Comparison of ENCODE assay signal across 1 cellular context in genomic region chr12:52187640-52188039, GRCh38.
TF ChIP-seq lines count a peak whose summit lies in the region.

No MANE protein-coding gene starts in this region.

TF ChIP-seq in SK-N-SH treated with all-trans-retinoic acid at 6 μM for 48 hours, 23 proteins besides CTCF, POLR2A, EP300 and RAD21 (continued from another document):
- no peak for TF ChIP-seq PATZ1 (CRISPR knock-in tag; IDR thresholded peaks at IDR 0.05; ENCODE audit: borderline replicate concordance)
- no peak for TF ChIP-seq ZC3H10 (CRISPR knock-in tag; IDR thresholded peaks at IDR 0.05)
- no peak for TF ChIP-seq ZFP3 (CRISPR knock-in tag; IDR thresholded peaks at IDR 0.05)
- TF ChIP-seq GLIS3 (CRISPR knock-in tag; IDR thresholded peaks at IDR 0.05), result no peak
TF ChIP-seq in SK-N-SH treated with all-trans-retinoic acid at 6 μM for 48 hours: peak in this region for 0.
